In genomic region chr6:139540276-139540675, GRCh38 we compare ENCODE assay signal across 10 cellular contexts.
DNase-seq lines count a peak whose midpoint lies in the region; ATAC-seq and TF ChIP-seq lines count a peak whose summit lies in the region.
"Had no signal": no experiment of that assay in that cellular context is flagged by ENCODE, and none has a peak within 500 bp of the region (broad histone marks: within the 10 kb centered on the region; RNA-seq: fewer than 3 reads in every experiment).

No MANE protein-coding gene starts in this region.

- H3K27me3 ChIP-seq in PC-9 (ENCODE audit: insufficient read depth, low read depth) (no peaks in the 10 kb centered on the region), adipocyte (replicated peaks; ENCODE audit: control insufficient read depth, insufficient read depth, low read length) (no peaks in the 10 kb centered on the region)

- no peak for TF ChIP-seq CTCF in PC-9 (conservative IDR thresholded peaks at IDR 0.05)

- CTCF ChIA-PET in PC-9 (lab: Charles Lee), result no interaction called here

- no peaks in the 10 kb centered on the region for H3F3A ChIP-seq in PC-9 (ENCODE audit: insufficient read depth, low read depth)

- H3K27ac Mint-ChIP-seq in natural killer cell treated with Interleukin-12 subunit alpha and Interleukin-12 subunit beta and Interleukin-15 and Interleukin-18, amount 100 ng/mL, for 72 hours, result peak overlapping the region; percentile 64 to 81
- no peak overlapping the region for H3K27ac Mint-ChIP-seq in stimulated activated naive B cell treated with anti-CD40 and anti-IgM and Interleukin-4, amounts not matched to agents 10 μg/mL and 1 μg/mL and 100 μg/mL, for 72 hours
- H3K27ac Mint-ChIP-seq: activated naive CD4-positive, alpha-beta T cell treated with anti-CD3 and anti-CD28 coated beads, Interleukin-2, amount 50 U/mL, for 24 hours had no signal

- 0 out of 2 replicates have a peak overlapping the region, but pooled peaks have one; percentile 17 for H3K4me2 ChIP-seq in PC-9

- in situ Hi-C loops in G401 (cut with HindIII; ENCODE audit: low sequenced_read_pairs), result no loop called here

- H3K27ac ChIP-seq in PC-9, result peak overlapping the region; percentile 45
- H3K27ac ChIP-seq: C4-2B had no signal

- H3K4me1 Mint-ChIP-seq in natural killer cell treated with Interleukin-12 subunit alpha and Interleukin-12 subunit beta and Interleukin-15 and Interleukin-18, amount 100 ng/mL, for 72 hours (ENCODE audit: low read depth in 2 of 2), result peaks cover 17 to 31% of the 10 kb centered on the region in 2 donors
- H3K4me1 Mint-ChIP-seq in stimulated activated naive B cell treated with anti-CD40 and anti-IgM and Interleukin-4, amounts not matched to agents 10 μg/mL and 1 μg/mL and 100 μg/mL, for 72 hours, result no peaks in the 10 kb centered on the region

- POLR2A ChIA-PET in PC-9 (lab: Charles Lee; ENCODE audit: unreplicated experiment), result interaction anchor here (0.7 kb wide), 1 partner anchor 28 kb away, joined by 3 read pairs; no protein-coding TSS in a partner anchor

- peak; percentile 94 for ATAC-seq in natural killer cell treated with Interleukin-12 subunit alpha and Interleukin-12 subunit beta and Interleukin-15 and Interleukin-18, amount 100 ng/mL, for 72 hours
- no peak for ATAC-seq in stimulated activated naive B cell treated with anti-CD40 and anti-IgM and Interleukin-4, amounts not matched to agents 10 μg/mL and 1 μg/mL and 100 μg/mL, for 72 hours (replicated peaks)

- H3K79me2 ChIP-seq in PC-9 (ENCODE audit: low read depth), result no peaks in the 10 kb centered on the region

- peaks cover 3% of the 10 kb centered on the region; the same call in 1 of the 2 replicates for H3K9me3 ChIP-seq in PC-9 (ENCODE audit: insufficient read depth, low read depth)
- no peaks in the 10 kb centered on the region for H3K9me3 ChIP-seq in adipocyte (ENCODE audit: control insufficient read depth, low read length)

- H3K27me3 Mint-ChIP-seq in natural killer cell treated with Interleukin-12 subunit alpha and Interleukin-12 subunit beta and Interleukin-15 and Interleukin-18, amount 100 ng/mL, for 72 hours, result no peaks in the 10 kb centered on the region
- no peaks in the 10 kb centered on the region for H3K27me3 Mint-ChIP-seq in stimulated activated naive B cell treated with anti-CD40 and anti-IgM and Interleukin-4, amounts not matched to agents 10 μg/mL and 1 μg/mL and 100 μg/mL, for 72 hours
- H3K27me3 Mint-ChIP-seq: activated naive CD4-positive, alpha-beta T cell treated with anti-CD3 and anti-CD28 coated beads, Interleukin-2, amount 50 U/mL, for 24 hours had no signal

- H3K4me1 ChIP-seq in PC-9 (replicated peaks; ENCODE audit: insufficient read depth), result peaks cover 13% of the 10 kb centered on the region
- H3K4me1 ChIP-seq in adipocyte (ENCODE audit: control insufficient read depth, insufficient read depth, low read length), result peaks cover 24% of the 10 kb centered on the region

- intact Hi-C loops in PC-9 (cut with micrococcal nuclease; ENCODE audit: unreplicated experiment), result no loop called here

- no peaks in the 10 kb centered on the region for H4K20me1 ChIP-seq in PC-9 (ENCODE audit: insufficient read depth)

- BruUV-seq in PC-9 (replicated peaks; lab: Mats Ljungman, UMichigan), result no TSS peak

- H3K4me3 ChIP-seq in PC-9 (no peak overlapping the region), adipocyte (ENCODE audit: low read length) (peak overlapping the region; percentile 71)

- H3K36me3 ChIP-seq in PC-9 (ENCODE audit: low read depth), result no peaks in the 10 kb centered on the region
- H3K36me3 ChIP-seq in adipocyte (ENCODE audit: control insufficient read depth, insufficient read depth, low read length, severe bottlenecking), result no peaks in the 10 kb centered on the region

- H3K4me3 Mint-ChIP-seq in natural killer cell treated with Interleukin-12 subunit alpha and Interleukin-12 subunit beta and Interleukin-15 and Interleukin-18, amount 100 ng/mL, for 72 hours, result peak overlapping the region; percentile 60
- no peak overlapping the region for H3K4me3 Mint-ChIP-seq in stimulated activated naive B cell treated with anti-CD40 and anti-IgM and Interleukin-4, amounts not matched to agents 10 μg/mL and 1 μg/mL and 100 μg/mL, for 72 hours
- H3K4me3 Mint-ChIP-seq: activated naive CD4-positive, alpha-beta T cell treated with anti-CD3 and anti-CD28 coated beads, Interleukin-2, amount 50 U/mL, for 24 hours had no signal

- peak overlapping the region; percentile 79 for H3K9ac ChIP-seq in adipocyte (ENCODE audit: low read length)

- H3K36me3 Mint-ChIP-seq in natural killer cell treated with Interleukin-12 subunit alpha and Interleukin-12 subunit beta and Interleukin-15 and Interleukin-18, amount 100 ng/mL, for 72 hours, result no peaks in the 10 kb centered on the region
- no peaks in the 10 kb centered on the region for H3K36me3 Mint-ChIP-seq in stimulated activated naive B cell treated with anti-CD40 and anti-IgM and Interleukin-4, amounts not matched to agents 10 μg/mL and 1 μg/mL and 100 μg/mL, for 72 hours
- H3K36me3 Mint-ChIP-seq: activated naive CD4-positive, alpha-beta T cell treated with anti-CD3 and anti-CD28 coated beads, Interleukin-2, amount 50 U/mL, for 24 hours had no signal

- DNase-seq in activated naive CD4-positive, alpha-beta T cell treated with Interleukin-2 at 50 U/mL for 16 hours, result peak; percentile 58
- DNase-seq in activated naive CD4-positive, alpha-beta T cell treated with anti-CD3 and anti-CD28 coated beads, Interleukin-2, amount 50 U/mL, for 16 hours, result no peak
- DNase-seq in PC-9 (no peak), adipocyte (ENCODE audit: low read depth) (peak; percentile 21), DMS 273 (lab: John Stamatoyannopoulos, UW; ENCODE audit: unreplicated experiment) (no peak), G401 (ENCODE audit: low spot score) (no peak)
- peak; percentile 68 for DNase-seq in natural killer cell treated with Interleukin-12 subunit alpha and Interleukin-12 subunit beta and Interleukin-15 and Interleukin-18, amount 100 ng/mL, for 72 hours (ENCODE audit: low spot score)
- no peak for DNase-seq in stimulated activated naive B cell treated with anti-CD40 and anti-IgM and Interleukin-4, amounts not matched to agents 10 μg/mL and 1 μg/mL and 100 μg/mL, for 72 hours

- no peaks in the 10 kb centered on the region for H3K9me2 ChIP-seq in PC-9 (ENCODE audit: insufficient read depth)

- H3K9me3 Mint-ChIP-seq in natural killer cell treated with Interleukin-12 subunit alpha and Interleukin-12 subunit beta and Interleukin-15 and Interleukin-18, amount 100 ng/mL, for 72 hours, result no peaks in the 10 kb centered on the region
- H3K9me3 Mint-ChIP-seq in stimulated activated naive B cell treated with anti-CD40 and anti-IgM and Interleukin-4, amounts not matched to agents 10 μg/mL and 1 μg/mL and 100 μg/mL, for 72 hours, result no peaks in the 10 kb centered on the region
- H3K9me3 Mint-ChIP-seq: activated naive CD4-positive, alpha-beta T cell treated with anti-CD3 and anti-CD28 coated beads, Interleukin-2, amount 50 U/mL, for 24 hours had no signal

- 0 out of 2 replicates have a peak overlapping the region, but pooled peaks have one; percentile 9 for H2AFZ ChIP-seq in PC-9

Comparison
In these comparisons a context has a peak if more than half of its experiments do, and no peak if none do; other contexts are left out.
1. DNase-seq: peak in activated naive CD4-positive, alpha-beta T cell treated with Interleukin-2 at 50 U/mL for 16 hours (single experiment), adipocyte (single experiment) and natural killer cell treated with Interleukin-12 subunit alpha and Interleukin-12 subunit beta and Interleukin-15 and Interleukin-18, amount 100 ng/mL, for 72 hours (single experiment); none in activated naive CD4-positive, alpha-beta T cell treated with anti-CD3 and anti-CD28 coated beads, Interleukin-2, amount 50 U/mL, for 16 hours (single experiment), PC-9 (0 of 2), stimulated activated naive B cell treated with anti-CD40 and anti-IgM and Interleukin-4, amounts not matched to agents 10 μg/mL and 1 μg/mL and 100 μg/mL, for 72 hours (single experiment), DMS 273 (single experiment) and G401 (single experiment).
2. ATAC-seq: peak in natural killer cell treated with Interleukin-12 subunit alpha and Interleukin-12 subunit beta and Interleukin-15 and Interleukin-18, amount 100 ng/mL, for 72 hours (2 of 2); none in stimulated activated naive B cell treated with anti-CD40 and anti-IgM and Interleukin-4, amounts not matched to agents 10 μg/mL and 1 μg/mL and 100 μg/mL, for 72 hours (0 of 2).